Comparison of ENCODE assay signal across 8 cellular contexts in genomic region chr11:87037450-87038234, GRCh38.
A peak's percentile ranks its signal among the peaks of the same experiment; 100 is the strongest.
DNase-seq lines count a peak whose midpoint lies in the region; ATAC-seq lines count a peak whose summit lies in the region.

TMEM135 (plus strand) TSS chr11:87037934; CDS start chr11:87038046, 112 bp downstream.

- peak; percentile 97 for ATAC-seq in GM18519 (IDR thresholded peaks at IDR 0.05; ENCODE audit: low FRiP score, unreplicated experiment)
- peak; percentile 99 for ATAC-seq in HG03045 (IDR thresholded peaks at IDR 0.05; ENCODE audit: unreplicated experiment)

- DNase-seq in NCI-H2081 treated with DMSO at 0.1 percent for 48 hours (lab: John Stamatoyannopoulos, UW) (peak; percentile 49), T1000 (lab: John Stamatoyannopoulos, UW) (peak; percentile 79), astrocyte of the hippocampus (ENCODE audit: low read depth, low spot score) (peak; percentile 96), hippocampal formation (lab: John Stamatoyannopoulos, UW) (peak; percentile 92 to 93), retina (peak; percentile 97), cortex of kidney (lab: John Stamatoyannopoulos, UW) (no peak)
